In the genomic region with DNA sequence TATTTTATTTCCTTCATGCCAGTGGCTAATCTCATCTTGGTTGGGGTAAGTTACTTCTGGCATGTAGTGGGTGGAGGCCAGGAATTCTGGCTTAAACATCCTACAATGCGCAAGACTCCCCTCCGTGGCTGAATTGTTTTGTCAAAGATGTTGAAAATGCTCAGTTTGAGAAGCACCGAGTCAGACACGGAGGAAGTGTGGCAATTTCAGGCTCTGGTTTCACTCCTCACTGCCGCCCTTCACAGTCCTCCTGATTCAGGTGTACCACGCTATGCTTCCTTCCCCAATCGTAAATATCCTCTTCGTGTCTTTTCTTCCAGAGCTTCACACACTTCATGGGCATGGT, we compare ENCODE assay signal across 13 cellular contexts.
DNase-seq lines count a peak whose midpoint lies in the region; ATAC-seq, FAIRE-seq and TF ChIP-seq lines count a peak whose summit lies in the region.
"Had no signal": no experiment of that assay in that cellular context is flagged by ENCODE, and none has a peak within 500 bp of the region (broad histone marks: within the 10 kb centered on the region; RNA-seq: fewer than 3 reads in every experiment).

No MANE protein-coding gene starts in this region.

- H2BK5ac ChIP-seq in H1 (ENCODE audit: low read depth, low read length) = no peak overlapping the region; the same call in 1 of the 2 replicates

- H3K36me3 ChIP-seq in H1 (ENCODE audit: control insufficient read depth in 2 of 4, insufficient read depth in 4 of 4, low read length in 3 of 4) (no peaks in the 10 kb centered on the region), upper lobe of right lung (no peaks in the 10 kb centered on the region)
- H3K36me3 ChIP-seq: BE2C had no signal

- peak overlapping the region; percentile 26; the same call in 1 of the 2 replicates for H3K18ac ChIP-seq in H1 (ENCODE audit: extremely low read depth, low read length)

- H2BK120ac ChIP-seq in H1 (replicated peaks; ENCODE audit: low read depth, low read length) = no peak overlapping the region

- no peak for TF ChIP-seq POLR2A in H1 (IDR thresholded peaks at IDR 0.05; ENCODE audit: control extremely low read depth in 1 of 2, low read depth in 2 of 2, low read length in 2 of 2)

- 0 out of 2 replicates have a peak overlapping the region, but pooled peaks have one; percentile 18 for H2BK12ac ChIP-seq in H1 (ENCODE audit: low read depth, low read length)

- H3K27ac ChIP-seq in H1 (ENCODE audit: low read depth, low read length) (no peak overlapping the region), upper lobe of right lung (no peak overlapping the region)

- H3K9ac ChIP-seq in H1 (replicated peaks in 1 of 4; ENCODE audit: extremely low read depth in 1 of 4, low read depth in 3 of 4, low read length in 3 of 4) = no peak overlapping the region

- intact Hi-C loops in upper lobe of right lung (cut with DNase I) = no loop called here
- intact Hi-C loops in Right ventricle myocardium inferior (cut with DNase I) = no loop called here
- intact Hi-C loops in sciatic nerve (cut with DNase I) = no loop called here

- CTCF ChIA-PET in H1 (lab: Charles Lee; ENCODE audit: partially characterized antibody) = interaction anchor here (0.9 kb wide), 1 partner anchor 582 kb away, joined by 3 read pairs; no protein-coding TSS in a partner anchor

- no peak overlapping the region for H3K23ac ChIP-seq in H1 (ENCODE audit: insufficient read length)

- H3K56ac ChIP-seq in H1 (replicated peaks; ENCODE audit: insufficient read length, low read depth, low read length) = no peak overlapping the region

- DNase-seq in stimulated activated CD4-positive, alpha-beta T cell treated with anti-CD3 and anti-CD28 coated beads, Interleukin-15, amount 100 ng/mL, for 24 hours = peak; percentile 17
- no peak for DNase-seq in stimulated activated CD4-positive, alpha-beta T cell treated with anti-CD3 and anti-CD28 coated beads, Interleukin-4, amount 100 ng/mL, for 4 hours
- DNase-seq in H1 (ENCODE audit: low read depth in 1 of 2, low spot score in 2 of 2) (no peak), upper lobe of right lung (no peak), Right ventricle myocardium inferior (ENCODE audit: missing footprints) (no peak), sciatic nerve (ENCODE audit: low spot score) (no peak)
- DNase-seq: BE2C, NCI-H2227 treated with DMSO at 0.1 percent for 48 hours, occipital lobe had no signal

- no peak overlapping the region for H4K8ac ChIP-seq in H1 (ENCODE audit: extremely low read depth, insufficient read depth, low read length)

- H3K79me2 ChIP-seq in H1 (ENCODE audit: control insufficient read depth in 1 of 2, insufficient read depth in 2 of 2, low read length in 2 of 2) = no peaks in the 10 kb centered on the region

- H3K27ac Mint-ChIP-seq in IgD-negative memory B cell = peak overlapping the region; percentile 53 to 84 (median 80)

- peak overlapping the region; percentile 94 for H2AFZ ChIP-seq in H1 (ENCODE audit: low read length)

- H3K27me3 Mint-ChIP-seq in IgD-negative memory B cell = peaks cover 2% of the 10 kb centered on the region

- TF ChIP-seq CTCF in H1 (IDR thresholded peaks at IDR 0.05; ENCODE audit: control extremely low read depth in 1 of 3, insufficient read depth in 1 of 3, low read depth in 1 of 3, low read length in 3 of 3) (no peak), upper lobe of right lung (IDR thresholded peaks at IDR 0.05) (no peak)

- POLR2A ChIA-PET in H1 (lab: Charles Lee; ENCODE audit: partially characterized antibody) = interaction anchor here (0.5 kb wide), 1 partner anchor 135 kb away, joined by 4 read pairs; no protein-coding TSS in a partner anchor

- H3K79me1 ChIP-seq in H1 (ENCODE audit: low read depth, low read length) = no peaks in the 10 kb centered on the region

- peak overlapping the region; percentile 1 to 9; a peak in 1 of 4 replicates for H3K4me2 ChIP-seq in H1 (ENCODE audit: insufficient read depth in 1 of 2, low read depth in 2 of 2, low read length in 2 of 2)

- H4K5ac ChIP-seq in H1 (ENCODE audit: insufficient read length, low read depth, low read length) = no peak overlapping the region

- no peak for FAIRE-seq in H1 (lab: Jason Lieb, UNC)
- FAIRE-seq: H54 had no signal

- no peak overlapping the region for H4K91ac ChIP-seq in H1 (replicated peaks; ENCODE audit: insufficient read length, low read length)

- H3K9me3 ChIP-seq in H1 (ENCODE audit: insufficient read depth in 2 of 2, low read depth in 1 of 2, low read length in 1 of 2) (no peaks in the 10 kb centered on the region), upper lobe of right lung (no peaks in the 10 kb centered on the region)
- H3K9me3 ChIP-seq: BE2C had no signal

- peaks cover 0 to under 1% (median 0%) of the 10 kb centered on the region in 3 donors for H3K9me3 Mint-ChIP-seq in IgD-negative memory B cell

- H2BK15ac ChIP-seq in H1 (ENCODE audit: low read length) = no peak overlapping the region; the same call in 1 of the 2 replicates

- 0 out of 2 replicates have a peak overlapping the region, but pooled peaks have one; percentile 63 for H2BK20ac ChIP-seq in H1 (ENCODE audit: low read length)

- ATAC-seq in upper lobe of right lung = peak; percentile 74
- ATAC-seq in Right ventricle myocardium inferior = no peak
- ATAC-seq in HG02938 (IDR thresholded peaks at IDR 0.05; ENCODE audit: unreplicated experiment) = no peak
- ATAC-seq in sciatic nerve = no peak
- ATAC-seq: esophagus mucosa had no signal

- H3K4me1 ChIP-seq in H1 (replicated peaks in 1 of 4; ENCODE audit: control insufficient read depth in 3 of 4, insufficient read depth in 4 of 4, low read length in 3 of 4) (peaks cover 0 to 17% (median 9%) of the 10 kb centered on the region in 4 experiments; a peak in 5 of 7 replicates), upper lobe of right lung (no peaks in the 10 kb centered on the region)

- no peaks in the 10 kb centered on the region for H3K23me2 ChIP-seq in H1 (ENCODE audit: low read depth, low read length)

- no peak for TF ChIP-seq EP300 in H1 (IDR thresholded peaks at IDR 0.05; ENCODE audit: borderline replicate concordance in 1 of 2, low read depth in 2 of 2, low read length in 2 of 2)

- no peak overlapping the region for H3K4ac ChIP-seq in H1 (replicated peaks; ENCODE audit: insufficient read length, low read depth, low read length)

- H3K27me3 ChIP-seq in H1 (replicated peaks in 1 of 4; ENCODE audit: control insufficient read depth in 3 of 4, extremely low read depth in 1 of 4, insufficient read depth in 3 of 4, low read length in 3 of 4) = no peaks in the 10 kb centered on the region
- H3K27me3 ChIP-seq in upper lobe of right lung = no peaks in the 10 kb centered on the region
- H3K27me3 ChIP-seq: BE2C had no signal

- peaks cover 1% of the 10 kb centered on the region for H3K36me3 Mint-ChIP-seq in IgD-negative memory B cell

- WGBS in H1 (ENCODE audit: extremely low coverage in 1 of 2, insufficient coverage in 1 of 2, insufficient read length in 1 of 2, insufficient replicate concordance in 2 of 2, low coverage in 1 of 2, low lambda C conversion rate in 2 of 2, missing lambda C conversion rate in 1 of 2), 2 experiments = 61% methylated on average over 8 of the region's 8 CpGs; no CpG with 5 or more reads in 1 of the 2 experiments

- no peak overlapping the region for H3K14ac ChIP-seq in H1 (ENCODE audit: insufficient read length)

- H3K4me1 Mint-ChIP-seq in IgD-negative memory B cell = peaks cover 14 to 21% (median 19%) of the 10 kb centered on the region in 3 donors

- H3K4me3 ChIP-seq in H1 (ENCODE audit: extremely low read depth in 1 of 4, insufficient read depth in 2 of 4, low read depth in 3 of 4, low read length in 4 of 4) (no peak overlapping the region), upper lobe of right lung (no peak overlapping the region)

- TF ChIP-seq RAD21 in H1 (IDR thresholded peaks at IDR 0.05 in 1 of 2, conservative IDR thresholded peaks at IDR 0.05 in 1 of 2; ENCODE audit: low read depth in 2 of 2, low read length in 2 of 2) = no peak

- peak overlapping the region in 3 of 4 donors; percentile 3 to 81 (median 63) for H3K4me3 Mint-ChIP-seq in IgD-negative memory B cell

- H4K20me1 ChIP-seq in H1 (replicated peaks in 1 of 2; ENCODE audit: control insufficient read depth in 1 of 2, insufficient read depth in 2 of 2, low read length in 2 of 2) = no peaks in the 10 kb centered on the region

- no peak overlapping the region for H2AK5ac ChIP-seq in H1 (ENCODE audit: low read depth, low read length)

TF ChIP-seq in H1, 55 proteins besides CTCF, POLR2A, EP300 and RAD21 (continues in another document):
- TF ChIP-seq ATF2 (IDR thresholded peaks at IDR 0.05; ENCODE audit: low read length) (no peak), JUN (IDR thresholded peaks at IDR 0.05; ENCODE audit: low read depth, low read length) (no peak), SIX5 (IDR thresholded peaks at IDR 0.05; ENCODE audit: low read depth, low read length) (no peak)
